ENCODE assay signal across 9 cellular contexts in genomic region chr19:4390862-4391693, GRCh38. TPM values are rescaled to one million over a fixed set of nuclear protein-coding genes. Genes with fewer than 3 reads are reported as not detected.
DNase-seq lines count a peak whose midpoint lies in the region; ATAC-seq and TF ChIP-seq lines count a peak whose summit lies in the region.
"Had no signal": no experiment of that assay in that cellular context is flagged by ENCODE, and none has a peak within 500 bp of the region (broad histone marks: within the 10 kb centered on the region; RNA-seq: fewer than 3 reads in every experiment).

No MANE protein-coding gene starts in this region.

- peaks cover 32% of the 10 kb centered on the region for H3K36me3 ChIP-seq in skeletal muscle satellite cell (ENCODE audit: insufficient read depth, low read length)

- no peak for ATAC-seq in activated CD8-positive, alpha-beta memory T cell treated with anti-CD3 and anti-CD28 coated beads, Interleukin-2, amount 10 ng/mL, durations not matched to agents 7 days and 5 days
- ATAC-seq in GM21423 (IDR thresholded peaks at IDR 0.05; ENCODE audit: unreplicated experiment): no peak

- H3K27ac Mint-ChIP-seq in activated CD8-positive, alpha-beta memory T cell treated with anti-CD3 and anti-CD28 coated beads, Interleukin-2, amount 10 ng/mL, durations not matched to agents 7 days and 5 days: no peak overlapping the region

- H3K27me3 ChIP-seq in skeletal muscle satellite cell (ENCODE audit: control insufficient read depth, insufficient read depth, low read length): no peaks in the 10 kb centered on the region

- peak overlapping the region; percentile 73 for H3K4me2 ChIP-seq in skeletal muscle satellite cell (ENCODE audit: low read length)

- H3K27me3 Mint-ChIP-seq in activated CD8-positive, alpha-beta memory T cell treated with anti-CD3 and anti-CD28 coated beads, Interleukin-2, amount 10 ng/mL, durations not matched to agents 7 days and 5 days: no peaks in the 10 kb centered on the region

- H3K9me3 ChIP-seq in iPS-18c (ENCODE audit: control insufficient read depth, insufficient read depth, low read length): no peaks in the 10 kb centered on the region
- H3K9me3 ChIP-seq in skeletal muscle satellite cell (replicated peaks; ENCODE audit: low read length): no peaks in the 10 kb centered on the region

- CTCF ChIA-PET in activated CD8-positive, alpha-beta memory T cell treated with anti-CD3 and anti-CD28 coated beads, Interleukin-2, amount 10 ng/mL, durations not matched to agents 7 days and 5 days (lab: Charles Lee): interaction anchor here (1.1 kb wide), 1 partner anchor 39 kb away, joined by 3 read pairs; no protein-coding TSS in a partner anchor

- peaks cover 38% of the 10 kb centered on the region for H3K4me1 Mint-ChIP-seq in activated CD8-positive, alpha-beta memory T cell treated with anti-CD3 and anti-CD28 coated beads, Interleukin-2, amount 10 ng/mL, durations not matched to agents 7 days and 5 days

- no peak for TF ChIP-seq CTCF in GM10266 (IDR thresholded peaks at IDR 0.05; ENCODE audit: control insufficient read depth, insufficient read depth, low read depth, missing control alignments)

- H3K4me1 ChIP-seq in skeletal muscle satellite cell (ENCODE audit: control insufficient read depth, insufficient read depth, low read length): peaks cover 70% of the 10 kb centered on the region

- peak overlapping the region; percentile 60 for H3K9ac ChIP-seq in skeletal muscle satellite cell (ENCODE audit: low read depth, low read length)

- peaks cover 16% of the 10 kb centered on the region for H3K36me3 Mint-ChIP-seq in activated CD8-positive, alpha-beta memory T cell treated with anti-CD3 and anti-CD28 coated beads, Interleukin-2, amount 10 ng/mL, durations not matched to agents 7 days and 5 days

- peak overlapping the region; percentile 36 for H3K4me3 ChIP-seq in iPS-18c (ENCODE audit: insufficient read depth, low read depth, low read length)
- peak overlapping the region; percentile 53 for H3K4me3 ChIP-seq in skeletal muscle satellite cell (ENCODE audit: low read length)

- peak overlapping the region; percentile 41 for H3K27ac ChIP-seq in angular gyrus (ENCODE audit: low read depth, low read length)

- no peaks in the 10 kb centered on the region for H3K9me3 Mint-ChIP-seq in activated CD8-positive, alpha-beta memory T cell treated with anti-CD3 and anti-CD28 coated beads, Interleukin-2, amount 10 ng/mL, durations not matched to agents 7 days and 5 days (ENCODE audit: low read depth)

- DNase-seq in HPDE6-E6E7 (ENCODE audit: extremely low spot score): peak; percentile 70
- DNase-seq in NCI-H1105 (lab: John Stamatoyannopoulos, UW): no peak
- no peak for DNase-seq in activated CD8-positive, alpha-beta memory T cell treated with anti-CD3 and anti-CD28 coated beads, Interleukin-2, amount 10 ng/mL, durations not matched to agents 7 days and 5 days
- DNase-seq in GM10266 (ENCODE audit: extremely low spot score): no peak
- DNase-seq: stimulated activated CD4-positive, alpha-beta T cell treated with anti-CD3 and anti-CD28 coated beads, Interleukin-4, amount 100 ng/mL, for 1 hour had no signal

- no peak overlapping the region for H3K4me3 Mint-ChIP-seq in activated CD8-positive, alpha-beta memory T cell treated with anti-CD3 and anti-CD28 coated beads, Interleukin-2, amount 10 ng/mL, durations not matched to agents 7 days and 5 days

RNA-seq across cellular contexts. Expression of gene SH3GL1, which starts 9.3 kb away (rescaled TPM):
- 91.8 and 122 TPM in 2 replicates for total RNA-seq in skeletal muscle satellite cell (2012; rRNA removed)
- total RNA-seq in activated CD8-positive, alpha-beta memory T cell treated with anti-CD3 and anti-CD28 coated beads, Interleukin-2, amount 10 ng/mL, durations not matched to agents 7 days and 5 days: 10 to 100 TPM; 43.3 to 57.7 TPM

RNA-seq across cellular contexts. Expression of gene CHAF1A, which starts 11.4 kb away (rescaled TPM):
- 9.8 and 17.2 TPM in 2 replicates for total RNA-seq in skeletal muscle satellite cell (2012; rRNA removed)
- 100 to 1,000 TPM; 118 to 126 TPM for total RNA-seq in activated CD8-positive, alpha-beta memory T cell treated with anti-CD3 and anti-CD28 coated beads, Interleukin-2, amount 10 ng/mL, durations not matched to agents 7 days and 5 days

RNA-seq across cellular contexts. Expression of gene MPND, which starts 47.7 kb away (rescaled TPM):
- total RNA-seq in skeletal muscle satellite cell (2012; rRNA removed): 3.7 and 4.8 TPM in 2 replicates
- 10 to 100 TPM; 24.1 to 25.4 TPM for total RNA-seq in activated CD8-positive, alpha-beta memory T cell treated with anti-CD3 and anti-CD28 coated beads, Interleukin-2, amount 10 ng/mL, durations not matched to agents 7 days and 5 days

RNA-seq across cellular contexts. Expression of gene STAP2, which starts 52.5 kb away (rescaled TPM):
- 2.0 and 2.5 TPM in 2 replicates for total RNA-seq in skeletal muscle satellite cell (2012; rRNA removed)
- total RNA-seq in activated CD8-positive, alpha-beta memory T cell treated with anti-CD3 and anti-CD28 coated beads, Interleukin-2, amount 10 ng/mL, durations not matched to agents 7 days and 5 days: 1 to 10 TPM; 8.8 to 9.6 TPM
